Comparison of ENCODE assay signal across 23 cellular contexts in the genomic region with DNA sequence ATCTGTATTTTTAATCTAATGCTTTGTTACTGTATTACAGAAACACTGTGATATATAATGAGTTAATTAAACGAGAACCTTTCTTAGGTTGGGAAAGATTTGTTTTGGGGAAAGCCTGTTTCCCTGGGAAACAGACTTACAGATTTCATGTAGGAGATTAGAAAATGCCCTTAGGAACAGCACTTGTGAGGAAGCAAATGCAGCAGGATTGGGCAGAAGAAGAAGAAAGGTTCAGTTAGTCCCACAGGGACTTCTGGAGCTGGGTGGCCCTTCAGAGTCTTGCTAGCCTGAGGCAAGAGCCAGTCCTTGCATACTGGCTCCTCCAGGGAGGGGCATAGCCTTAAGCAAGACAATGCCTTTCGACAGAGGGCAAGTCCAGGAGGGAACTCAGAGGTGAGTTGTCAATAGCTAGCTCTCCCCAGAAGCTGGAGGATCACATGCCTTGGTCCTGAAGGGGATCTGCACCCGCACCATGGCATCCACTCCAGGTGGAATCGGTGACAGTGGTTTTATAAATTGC. TPM values are rescaled to one million over a fixed set of nuclear protein-coding genes. Genes with fewer than 3 reads are reported as not detected.
DNase-seq lines count a peak whose midpoint lies in the region; ATAC-seq, FAIRE-seq and TF ChIP-seq lines count a peak whose summit lies in the region.
"Had no signal": no experiment of that assay in that cellular context is flagged by ENCODE, and none has a peak within 500 bp of the region (broad histone marks: within the 10 kb centered on the region; RNA-seq: fewer than 3 reads in every experiment).

No MANE protein-coding gene starts in this region.

- intact Hi-C loops in upper lobe of right lung (cut with DNase I) = no loop called here

- TF ChIP-seq CTCF in upper lobe of right lung (IDR thresholded peaks at IDR 0.05) = no peak

- no peak for FAIRE-seq in GM19239 (lab: Jason Lieb, UNC)
- FAIRE-seq: endometrium, HepG2, pancreas had no signal

- CTCF ChIA-PET in activated CD8-positive, alpha-beta memory T cell treated with anti-CD3 and anti-CD28 coated beads, Interleukin-2, amount 10 ng/mL, durations not matched to agents 7 days and 5 days (lab: Charles Lee) = interaction anchor here (0.6 to 2.0 kb wide), 5 partner anchors 10 to 88 kb away, joined by 3 to 10 read pairs (median 3); a partner anchor contains a TSS

- peaks cover 33% of the 10 kb centered on the region for H3K4me1 Mint-ChIP-seq in activated CD8-positive, alpha-beta memory T cell treated with anti-CD3 and anti-CD28 coated beads, Interleukin-2, amount 10 ng/mL, durations not matched to agents 7 days and 5 days

- H3K27ac ChIP-seq in upper lobe of right lung = no peak overlapping the region
- H3K27ac ChIP-seq: pancreas, right lobe of liver, RWPE1, upper lobe of left lung had no signal

- H3K36me3 Mint-ChIP-seq in activated CD8-positive, alpha-beta memory T cell treated with anti-CD3 and anti-CD28 coated beads, Interleukin-2, amount 10 ng/mL, durations not matched to agents 7 days and 5 days = peaks cover 32% of the 10 kb centered on the region

- H3K27me3 ChIP-seq in upper lobe of right lung = no peaks in the 10 kb centered on the region
- H3K27me3 ChIP-seq: pancreas, right lobe of liver, upper lobe of left lung had no signal

- peak overlapping the region; percentile 74 for H3K27ac Mint-ChIP-seq in activated CD8-positive, alpha-beta memory T cell treated with anti-CD3 and anti-CD28 coated beads, Interleukin-2, amount 10 ng/mL, durations not matched to agents 7 days and 5 days
- H3K27ac Mint-ChIP-seq: activated CD4-positive, alpha-beta memory T cell treated with anti-CD3 and anti-CD28 coated beads for 36 hours; activated T-cell treated with anti-CD3 and anti-CD28 coated beads, Interleukin-2, amount 50 U/mL, for 24 hours; B cell; naive B cell had no signal

- no peaks in the 10 kb centered on the region for H3K4me1 ChIP-seq in upper lobe of right lung
- H3K4me1 ChIP-seq: pancreas, right lobe of liver, upper lobe of left lung had no signal

- no peaks in the 10 kb centered on the region for H3K9me3 ChIP-seq in upper lobe of right lung
- H3K9me3 ChIP-seq: pancreas, right lobe of liver, SK-N-SH, upper lobe of left lung had no signal

- H3K9me3 Mint-ChIP-seq in activated CD8-positive, alpha-beta memory T cell treated with anti-CD3 and anti-CD28 coated beads, Interleukin-2, amount 10 ng/mL, durations not matched to agents 7 days and 5 days (ENCODE audit: low read depth) = no peaks in the 10 kb centered on the region
- H3K9me3 Mint-ChIP-seq: activated CD4-positive, alpha-beta memory T cell treated with anti-CD3 and anti-CD28 coated beads for 36 hours; activated T-cell treated with anti-CD3 and anti-CD28 coated beads, Interleukin-2, amount 50 U/mL, for 24 hours; naive B cell had no signal

- H3K27me3 Mint-ChIP-seq in activated CD8-positive, alpha-beta memory T cell treated with anti-CD3 and anti-CD28 coated beads, Interleukin-2, amount 10 ng/mL, durations not matched to agents 7 days and 5 days = no peaks in the 10 kb centered on the region
- H3K27me3 Mint-ChIP-seq: activated CD4-positive, alpha-beta memory T cell treated with anti-CD3 and anti-CD28 coated beads for 36 hours; activated T-cell treated with anti-CD3 and anti-CD28 coated beads, Interleukin-2, amount 50 U/mL, for 24 hours; B cell; naive B cell had no signal

- no peaks in the 10 kb centered on the region for H3K36me3 ChIP-seq in upper lobe of right lung
- H3K36me3 ChIP-seq: pancreas, right lobe of liver, upper lobe of left lung had no signal

- ATAC-seq in activated CD8-positive, alpha-beta memory T cell treated with anti-CD3 and anti-CD28 coated beads, Interleukin-2, amount 10 ng/mL, durations not matched to agents 7 days and 5 days = no peak
- ATAC-seq in upper lobe of right lung (peak; percentile 54), HG03442 (IDR thresholded peaks at IDR 0.05; ENCODE audit: unreplicated experiment) (no peak)
- ATAC-seq: HepG2, pancreas, right lobe of liver had no signal

- DNase-seq in activated CD8-positive, alpha-beta memory T cell treated with anti-CD3 and anti-CD28 coated beads, Interleukin-2, amount 10 ng/mL, durations not matched to agents 7 days and 5 days = no peak
- no peak for DNase-seq in activated CD8-positive, alpha-beta memory T cell treated with anti-CD3 and anti-CD28 coated beads for 24 hours
- peak; percentile 1 for DNase-seq in amniotic epithelial cell (ENCODE audit: low read depth)
- DNase-seq in left kidney (ENCODE audit: low read depth, low spot score) = peak; percentile 3
- DNase-seq in upper lobe of right lung = no peak
- DNase-seq in GM19239 (ENCODE audit: insufficient read length, low spot score) = no peak
- no peak for DNase-seq in NCI-H2227 (lab: John Stamatoyannopoulos, UW; ENCODE audit: unreplicated experiment)
- DNase-seq: activated CD4-positive, alpha-beta memory T cell treated with anti-CD3 and anti-CD28 coated beads for 36 hours; activated T-cell treated with anti-CD3 and anti-CD28 coated beads, Interleukin-2, amount 50 U/mL, for 24 hours; DND-41; hippocampal formation; kidney; naive B cell; NCI-H526 treated with DMSO at 0.1 percent for 48 hours; pancreas; right lobe of liver; SK-N-SH; upper lobe of left lung had no signal

- no peak overlapping the region for H3K4me3 ChIP-seq in upper lobe of right lung
- H3K4me3 ChIP-seq: pancreas, right lobe of liver, upper lobe of left lung had no signal

- no peak overlapping the region for H3K4me3 Mint-ChIP-seq in activated CD8-positive, alpha-beta memory T cell treated with anti-CD3 and anti-CD28 coated beads, Interleukin-2, amount 10 ng/mL, durations not matched to agents 7 days and 5 days
- H3K4me3 Mint-ChIP-seq: activated CD4-positive, alpha-beta memory T cell treated with anti-CD3 and anti-CD28 coated beads for 36 hours; activated T-cell treated with anti-CD3 and anti-CD28 coated beads, Interleukin-2, amount 50 U/mL, for 24 hours; B cell; naive B cell had no signal

RNA-seq across cellular contexts. Expression of a gene that starts 36.8 kb away (rescaled TPM):
- total RNA-seq in activated CD8-positive, alpha-beta memory T cell treated with anti-CD3 and anti-CD28 coated beads, Interleukin-2, amount 10 ng/mL, durations not matched to agents 7 days and 5 days = 10 to 100 TPM; 24.8 to 29.7 TPM
- total RNA-seq in upper lobe of right lung = 25.3 TPM

Comparison
In these comparisons a context has a peak if more than half of its experiments do, and no peak if none do; other contexts are left out.
1. DNase-seq: peak in amniotic epithelial cell (single experiment) and left kidney (single experiment); none in activated CD8-positive, alpha-beta memory T cell treated with anti-CD3 and anti-CD28 coated beads, Interleukin-2, amount 10 ng/mL, durations not matched to agents 7 days and 5 days (single experiment), activated CD8-positive, alpha-beta memory T cell treated with anti-CD3 and anti-CD28 coated beads for 24 hours (single experiment), upper lobe of right lung (single experiment), GM19239 (single experiment) and NCI-H2227 (single experiment).